22 cellular contexts compared by ENCODE assay signal in genomic region chr22:39468487-39469325, GRCh38. TPM values are rescaled to one million over a fixed set of nuclear protein-coding genes. Genes with fewer than 3 reads are reported as not detected.
DNase-seq lines count a peak whose midpoint lies in the region; ATAC-seq and TF ChIP-seq lines count a peak whose summit lies in the region.
"Had no signal": no experiment of that assay in that cellular context is flagged by ENCODE, and none has a peak within 500 bp of the region (broad histone marks: within the 10 kb centered on the region; RNA-seq: fewer than 3 reads in every experiment).

No MANE protein-coding gene starts in this region.

- H4K20me1 ChIP-seq in BLaER1 treated with 17β-estradiol and CSF1 and Interleukin-3, amounts not matched to agents 10 nM and 100 nM: peaks cover 0 to 18% (median 0%) of the 10 kb centered on the region in 11 experiments; a peak in 3 of 22 replicates
- H4K20me1 ChIP-seq in OCI-LY3 (ENCODE audit: insufficient read depth, low read length) (peaks cover 39% of the 10 kb centered on the region), GM23338 (replicated peaks; ENCODE audit: insufficient read depth) (no peaks in the 10 kb centered on the region)

- DNase-seq in endothelial cell (ENCODE audit: low spot score) (no peak), GM23338 (ENCODE audit: low spot score) (no peak)
- DNase-seq in activated CD4-positive, alpha-beta memory T cell treated with anti-CD3 and anti-CD28 coated beads, Interleukin-2, amount 10 ng/mL, durations not matched to agents 7 days and 5 days: no peak
- DNase-seq in activated CD4-positive, alpha-beta T cell treated with anti-CD3 and anti-CD28 coated beads, Interleukin-2, amount 50 U/mL, for 4 hours: no peak
- DNase-seq: activated CD4-positive, alpha-beta T cell treated with anti-CD3 and anti-CD28 coated beads for 48 hours; CD4-positive, alpha-beta memory T cell; cerebellar nuclear complex; HCEC 1CT; immature natural killer cell; natural killer cell; NCI-H1930; NK-92 treated with Interleukin-12 subunit alpha and Interleukin-12 subunit beta, amount 100 ng/mL, for 24 hours; stimulated activated CD4-positive, alpha-beta T cell treated with anti-CD3 and anti-CD28 coated beads, Interleukin-4, amount 100 ng/mL, for 24 hours had no signal

- peak overlapping the region in 1 of 11 experiments; percentile 29; a peak in 1 of 22 replicates for H3K27ac ChIP-seq in BLaER1 treated with 17β-estradiol and CSF1 and Interleukin-3, amounts not matched to agents 10 nM and 100 nM
- H3K27ac ChIP-seq in OCI-LY3 (ENCODE audit: low read length): peak overlapping the region; percentile 95
- peak overlapping the region; percentile 5 for H3K27ac ChIP-seq in neutrophil
- no peak overlapping the region for H3K27ac ChIP-seq in GM23338 (ENCODE audit: low read depth)
- H3K27ac ChIP-seq: prostate gland had no signal

- no peak overlapping the region for H3K4me3 ChIP-seq in BLaER1 treated with 17β-estradiol and CSF1 and Interleukin-3, amounts not matched to agents 10 nM and 100 nM
- H3K4me3 ChIP-seq in OCI-LY3 (ENCODE audit: low read length) (peak overlapping the region; percentile 72), neutrophil (ENCODE audit: low read depth in 1 of 2, low read length in 1 of 2) (no peak overlapping the region), GM23338 (no peak overlapping the region)
- H3K4me3 ChIP-seq: K562, lung, prostate gland, smooth muscle cell had no signal

- H3K9ac ChIP-seq in BLaER1 treated with 17β-estradiol and CSF1 and Interleukin-3, amounts not matched to agents 10 nM and 100 nM: 0 out of 22 replicates have a peak overlapping the region, but pooled peaks of 1 of the 11 experiments have one; percentile 29
- peak overlapping the region; percentile 89 for H3K9ac ChIP-seq in OCI-LY3 (ENCODE audit: low read length)

- peaks cover 8% of the 10 kb centered on the region for H3F3A ChIP-seq in GM23338 (replicated peaks; ENCODE audit: low read depth)

- H3K36me3 Mint-ChIP-seq in endothelial cell (ENCODE audit: low read depth, unreplicated experiment) (no peaks in the 10 kb centered on the region), GM23338 (ENCODE audit: low read depth) (no peaks in the 10 kb centered on the region)
- H3K36me3 Mint-ChIP-seq in activated CD4-positive, alpha-beta memory T cell treated with anti-CD3 and anti-CD28 coated beads, Interleukin-2, amount 10 ng/mL, durations not matched to agents 7 days and 5 days (ENCODE audit: low read depth): no peaks in the 10 kb centered on the region
- H3K36me3 Mint-ChIP-seq: CD4-positive, alpha-beta memory T cell; immature natural killer cell; natural killer cell had no signal

- H3K4me3 Mint-ChIP-seq in endothelial cell (ENCODE audit: unreplicated experiment) (no peak overlapping the region), GM23338 (no peak overlapping the region)
- no peak overlapping the region for H3K4me3 Mint-ChIP-seq in activated CD4-positive, alpha-beta memory T cell treated with anti-CD3 and anti-CD28 coated beads, Interleukin-2, amount 10 ng/mL, durations not matched to agents 7 days and 5 days
- H3K4me3 Mint-ChIP-seq: CD4-positive, alpha-beta memory T cell; immature natural killer cell; natural killer cell had no signal

- ATAC-seq in GM18502 (IDR thresholded peaks at IDR 0.05; ENCODE audit: poor library complexity, unreplicated experiment) (no peak), GM23338 (no peak)
- ATAC-seq: K562, natural killer cell had no signal

- H3K79me2 ChIP-seq in OCI-LY3 (ENCODE audit: low read length) (peaks cover 97% of the 10 kb centered on the region), GM23338 (replicated peaks; ENCODE audit: insufficient read depth) (no peaks in the 10 kb centered on the region)

- peaks cover 15% of the 10 kb centered on the region for H3K4me1 Mint-ChIP-seq in endothelial cell (ENCODE audit: unreplicated experiment)
- H3K4me1 Mint-ChIP-seq in activated CD4-positive, alpha-beta memory T cell treated with anti-CD3 and anti-CD28 coated beads, Interleukin-2, amount 10 ng/mL, durations not matched to agents 7 days and 5 days: peaks cover 22% of the 10 kb centered on the region
- H3K4me1 Mint-ChIP-seq in GM23338: peaks cover 46% of the 10 kb centered on the region

- peak overlapping the region; percentile 57 for H3K27ac Mint-ChIP-seq in endothelial cell (ENCODE audit: unreplicated experiment)
- H3K27ac Mint-ChIP-seq in activated CD4-positive, alpha-beta memory T cell treated with anti-CD3 and anti-CD28 coated beads, Interleukin-2, amount 10 ng/mL, durations not matched to agents 7 days and 5 days: no peak overlapping the region
- H3K27ac Mint-ChIP-seq in GM23338: no peak overlapping the region
- H3K27ac Mint-ChIP-seq: immature natural killer cell, natural killer cell had no signal

- no peaks in the 10 kb centered on the region for H3K9me2 ChIP-seq in GM23338 (ENCODE audit: insufficient read depth)

- no peak overlapping the region for H2AFZ ChIP-seq in OCI-LY3 (ENCODE audit: low read depth, low read length)
- H2AFZ ChIP-seq in GM23338: no peak overlapping the region

- TF ChIP-seq CTCF in OCI-LY3 (IDR thresholded peaks at IDR 0.05; ENCODE audit: low read depth, low read length) (no peak), endothelial cell (IDR thresholded peaks at IDR 0.05; ENCODE audit: unreplicated experiment) (no peak), neutrophil (IDR thresholded peaks at IDR 0.05) (no peak), GM23338 (conservative IDR thresholded peaks at IDR 0.05; ENCODE audit: low read depth in 2 of 2) (no peak)

- H3K27me3 Mint-ChIP-seq in endothelial cell (ENCODE audit: unreplicated experiment) (peaks cover 5% of the 10 kb centered on the region), GM23338 (ENCODE audit: insufficient read depth, low read depth, poor library complexity) (peaks cover 25% of the 10 kb centered on the region)
- H3K27me3 Mint-ChIP-seq in activated CD4-positive, alpha-beta memory T cell treated with anti-CD3 and anti-CD28 coated beads, Interleukin-2, amount 10 ng/mL, durations not matched to agents 7 days and 5 days: no peaks in the 10 kb centered on the region

- no peaks in the 10 kb centered on the region for H3K27me3 ChIP-seq in BLaER1 treated with 17β-estradiol and CSF1 and Interleukin-3, amounts not matched to agents 10 nM and 100 nM
- H3K27me3 ChIP-seq in OCI-LY3 (ENCODE audit: low read depth, low read length) (no peaks in the 10 kb centered on the region), neutrophil (peaks cover 27% of the 10 kb centered on the region), GM23338 (ENCODE audit: insufficient read depth) (no peaks in the 10 kb centered on the region)

- H3K4me2 ChIP-seq in BLaER1 treated with 17β-estradiol and CSF1 and Interleukin-3, amounts not matched to agents 10 nM and 100 nM: peak overlapping the region; percentile 79 to 99 (median 92)
- peak overlapping the region; percentile 94 for H3K4me2 ChIP-seq in OCI-LY3 (ENCODE audit: low read length)
- H3K4me2 ChIP-seq in GM23338: no peak overlapping the region
- H3K4me2 ChIP-seq: smooth muscle cell had no signal

- CTCF ChIA-PET in activated CD4-positive, alpha-beta memory T cell treated with anti-CD3 and anti-CD28 coated beads, Interleukin-2, amount 10 ng/mL, durations not matched to agents 7 days and 5 days (lab: Charles Lee): interaction anchor here (0.6 kb wide), 1 partner anchor 1121 kb away, joined by 3 read pairs; no protein-coding TSS in a partner anchor

- H3K9me3 ChIP-seq in BLaER1 treated with 17β-estradiol and CSF1 and Interleukin-3, amounts not matched to agents 10 nM and 100 nM (replicated peaks in 1 of 11): no peaks in the 10 kb centered on the region
- H3K9me3 ChIP-seq in OCI-LY3 (ENCODE audit: insufficient read depth, low read length) (no peaks in the 10 kb centered on the region), neutrophil (no peaks in the 10 kb centered on the region)
- H3K9me3 ChIP-seq: prostate gland had no signal

- POLR2A ChIA-PET in activated CD4-positive, alpha-beta memory T cell treated with anti-CD3 and anti-CD28 coated beads, Interleukin-2, amount 10 ng/mL, durations not matched to agents 7 days and 5 days (lab: Charles Lee): interaction anchor here (0.6 kb wide), 1 partner anchor 10 kb away, joined by 3 read pairs; no protein-coding TSS in a partner anchor

- peaks cover 88 to 99% (median 95%) of the 10 kb centered on the region in 10 experiments for H3K4me1 ChIP-seq in BLaER1 treated with 17β-estradiol and CSF1 and Interleukin-3, amounts not matched to agents 10 nM and 100 nM
- H3K4me1 ChIP-seq in OCI-LY3 (ENCODE audit: low read length) (peaks cover 99% of the 10 kb centered on the region), neutrophil (ENCODE audit: control insufficient read depth in 1 of 2, insufficient read depth in 1 of 2, low read depth in 1 of 2, low read length in 1 of 2) (peaks cover 26 to 37% of the 10 kb centered on the region in 2 experiments), GM23338 (ENCODE audit: insufficient read depth) (peaks cover 33% of the 10 kb centered on the region)
- H3K4me1 ChIP-seq: prostate gland had no signal

- no peaks in the 10 kb centered on the region for H3K36me3 ChIP-seq in BLaER1 treated with 17β-estradiol and CSF1 and Interleukin-3, amounts not matched to agents 10 nM and 100 nM
- peaks cover 21% of the 10 kb centered on the region for H3K36me3 ChIP-seq in OCI-LY3 (replicated peaks; ENCODE audit: low read depth, low read length)
- H3K36me3 ChIP-seq in neutrophil: no peaks in the 10 kb centered on the region
- no peaks in the 10 kb centered on the region for H3K36me3 ChIP-seq in GM23338 (ENCODE audit: insufficient read depth)
- H3K36me3 ChIP-seq: prostate gland had no signal

- H3K9me3 Mint-ChIP-seq in endothelial cell (ENCODE audit: unreplicated experiment) (no peaks in the 10 kb centered on the region), GM23338 (no peaks in the 10 kb centered on the region)
- H3K9me3 Mint-ChIP-seq in activated CD4-positive, alpha-beta memory T cell treated with anti-CD3 and anti-CD28 coated beads, Interleukin-2, amount 10 ng/mL, durations not matched to agents 7 days and 5 days: no peaks in the 10 kb centered on the region
- H3K9me3 Mint-ChIP-seq: CD4-positive, alpha-beta memory T cell; immature natural killer cell; natural killer cell had no signal

RNA-seq across cellular contexts. Expression of gene MGAT3, which starts 11.9 kb away (rescaled TPM):
- total RNA-seq in endothelial cell (ENCODE audit: unreplicated experiment): 0.87 TPM
- under 1 TPM; 0.55 to 0.83 TPM for total RNA-seq in activated CD4-positive, alpha-beta memory T cell treated with anti-CD3 and anti-CD28 coated beads, Interleukin-2, amount 10 ng/mL, durations not matched to agents 7 days and 5 days
- 10.2 and 13.1 TPM in 2 replicates for total RNA-seq in GM23338 (2014; rRNA removed; shearing (Covaris generic))
- 1.6 and 1.7 TPM in 2 replicates for polyA plus RNA-seq in GM23338 (2016; fragmentation: Nextera tagmentation; extraction: Ambion mirVana)
- total RNA-seq: fibroblast of lung had no signal
- polyA plus RNA-seq: CD4-positive, alpha-beta memory T cell; immature natural killer cell had no signal

RNA-seq across cellular contexts. Expression of gene MIEF1, which starts 33.4 kb away (rescaled TPM):
- 29.2 TPM for total RNA-seq in endothelial cell (ENCODE audit: unreplicated experiment)
- total RNA-seq in activated CD4-positive, alpha-beta memory T cell treated with anti-CD3 and anti-CD28 coated beads, Interleukin-2, amount 10 ng/mL, durations not matched to agents 7 days and 5 days: 10 to 100 TPM; 32.4 to 32.6 TPM
- 30.0 and 40.1 TPM in 2 replicates for total RNA-seq in GM23338 (2014; rRNA removed; shearing (Covaris generic))
- polyA plus RNA-seq in GM23338 (2016; fragmentation: Nextera tagmentation; extraction: Ambion mirVana): 12.2 and 13.2 TPM in 2 replicates

RNA-seq across cellular contexts. Expression of gene ATF4, which starts 51.7 kb away (rescaled TPM):
- 312 TPM for total RNA-seq in endothelial cell (ENCODE audit: unreplicated experiment)
- 100 to 1,000 TPM; 456 to 460 TPM for total RNA-seq in activated CD4-positive, alpha-beta memory T cell treated with anti-CD3 and anti-CD28 coated beads, Interleukin-2, amount 10 ng/mL, durations not matched to agents 7 days and 5 days
- 366 and 446 TPM in 2 replicates for total RNA-seq in GM23338 (2014; rRNA removed; shearing (Covaris generic))
- 553 and 628 TPM in 2 replicates for polyA plus RNA-seq in GM23338 (2016; fragmentation: Nextera tagmentation; extraction: Ambion mirVana)
